Comparison of ENCODE assay signal across 23 cellular contexts in the genomic region with DNA sequence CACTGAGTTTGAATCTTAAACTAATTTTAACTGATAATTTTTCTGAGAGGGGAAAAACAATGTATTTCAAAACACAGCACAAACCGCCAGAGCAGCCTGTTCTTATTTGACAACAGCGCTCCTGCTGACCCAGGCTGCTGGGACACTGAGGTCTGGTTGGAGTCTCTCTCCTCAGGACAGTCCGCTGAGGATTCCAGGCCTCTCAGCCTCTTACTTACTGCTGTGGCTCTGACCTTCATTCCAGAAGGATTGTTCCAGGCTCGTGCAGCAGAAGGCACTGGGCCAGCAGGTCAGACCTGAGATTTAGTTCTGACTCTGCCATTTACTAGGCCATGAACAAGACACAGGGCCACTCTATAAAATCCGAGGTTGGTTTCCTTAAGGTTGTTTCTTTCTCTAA.
DNase-seq lines count a peak whose midpoint lies in the region; ATAC-seq, FAIRE-seq and TF ChIP-seq lines count a peak whose summit lies in the region.
"Had no signal": no experiment of that assay in that cellular context is flagged by ENCODE, and none has a peak within 500 bp of the region (broad histone marks: within the 10 kb centered on the region; RNA-seq: fewer than 3 reads in every experiment).

No MANE protein-coding gene starts in this region.

- no peak for TF ChIP-seq EP300 in HepG2 (IDR thresholded peaks at IDR 0.05; ENCODE audit: low read depth in 2 of 2, low read length in 2 of 2)
- TF ChIP-seq EP300 in HepG2 (CRISPR knock-in tag; IDR thresholded peaks at IDR 0.05; ENCODE audit: borderline replicate concordance) = no peak
- TF ChIP-seq EP300 in H1 (IDR thresholded peaks at IDR 0.05; ENCODE audit: borderline replicate concordance in 1 of 2, low read depth in 2 of 2, low read length in 2 of 2) = no peak

- H3K4me1 ChIP-seq in HepG2 (ENCODE audit: insufficient read depth, low read length) (no peaks in the 10 kb centered on the region), right lobe of liver (no peaks in the 10 kb centered on the region), H1 (replicated peaks in 1 of 4; ENCODE audit: control insufficient read depth in 3 of 4, insufficient read depth in 4 of 4, low read length in 3 of 4) (peaks cover 0 to 3% (median 0%) of the 10 kb centered on the region in 4 experiments; a peak in 1 of 7 replicates), neural progenitor cell (no peaks in the 10 kb centered on the region)
- H3K4me1 ChIP-seq: A549; BLaER1 treated with 17β-estradiol and CSF1 and Interleukin-3, amounts not matched to agents 10 nM and 100 nM; HAP-1; SJSA1 had no signal

- in situ Hi-C loops in HepG2 (cut with HindIII; ENCODE audit: extremely low pct_ligation_motif_present, low pct_unique_long_range_greater_than_20kb) = no loop called here

- no peak overlapping the region for H2BK120ac ChIP-seq in H1 (replicated peaks; ENCODE audit: low read depth, low read length)

- no peaks in the 10 kb centered on the region for H3K23me2 ChIP-seq in H1 (ENCODE audit: low read depth, low read length)

- H3K4me3 Mint-ChIP-seq in neural progenitor cell (no peak overlapping the region), mesothelial cell of epicardium (no peak overlapping the region)
- H3K4me3 Mint-ChIP-seq: CD8-positive, alpha-beta memory T cell had no signal

- FAIRE-seq in HepG2 (lab: Jason Lieb, UNC) (no peak), H1 (lab: Jason Lieb, UNC) (no peak)
- FAIRE-seq: A549, D721Med, GM12891 had no signal

- no peaks in the 10 kb centered on the region for H3K36me3 Mint-ChIP-seq in neural progenitor cell
- no peaks in the 10 kb centered on the region for H3K36me3 Mint-ChIP-seq in mesothelial cell of epicardium
- H3K36me3 Mint-ChIP-seq: CD8-positive, alpha-beta memory T cell had no signal

- H3K4me3 ChIP-seq in HepG2 (replicated peaks in 1 of 3; ENCODE audit: insufficient read depth in 1 of 3, low read depth in 2 of 3, low read length in 3 of 3) (no peak overlapping the region), right lobe of liver (no peak overlapping the region), H1 (ENCODE audit: extremely low read depth in 1 of 4, insufficient read depth in 2 of 4, low read depth in 3 of 4, low read length in 4 of 4) (no peak overlapping the region), neural progenitor cell (no peak overlapping the region)
- H3K4me3 ChIP-seq: A549; BLaER1 treated with 17β-estradiol and CSF1 and Interleukin-3, amounts not matched to agents 10 nM and 100 nM; HAP-1; SJSA1 had no signal

- H3K4me1 Mint-ChIP-seq in neural progenitor cell = peaks cover 6% of the 10 kb centered on the region
- H3K4me1 Mint-ChIP-seq in mesothelial cell of epicardium = peaks cover 5% of the 10 kb centered on the region
- H3K4me1 Mint-ChIP-seq: CD8-positive, alpha-beta memory T cell had no signal

- no peak overlapping the region for H4K5ac ChIP-seq in H1 (ENCODE audit: insufficient read length, low read depth, low read length)

- H3K27ac ChIP-seq in HepG2 (ENCODE audit: extremely low read length, insufficient read depth, low read length) = no peak overlapping the region
- H3K27ac ChIP-seq in right lobe of liver = no peak overlapping the region
- H3K27ac ChIP-seq in H1 (ENCODE audit: low read depth, low read length) = no peak overlapping the region
- no peak overlapping the region for H3K27ac ChIP-seq in neural progenitor cell
- H3K27ac ChIP-seq: A549; BLaER1 treated with 17β-estradiol and CSF1 and Interleukin-3, amounts not matched to agents 10 nM and 100 nM; RWPE1; SJSA1 had no signal

- H3K4me2 ChIP-seq in HepG2 (ENCODE audit: low read depth, low read length) (no peak overlapping the region), H1 (ENCODE audit: insufficient read depth in 1 of 2, low read depth in 2 of 2, low read length in 2 of 2) (no peak overlapping the region), neural progenitor cell (no peak overlapping the region)
- H3K4me2 ChIP-seq: A549; BLaER1 treated with 17β-estradiol and CSF1 and Interleukin-3, amounts not matched to agents 10 nM and 100 nM had no signal

- intact Hi-C loops in HepG2 (cut with micrococcal nuclease; ENCODE audit: unreplicated experiment) (no loop called here), right lobe of liver (cut with DNase I) (no loop called here)

- no peaks in the 10 kb centered on the region for H3K79me1 ChIP-seq in H1 (ENCODE audit: low read depth, low read length)

- TF ChIP-seq POLR2A in HepG2 (IDR thresholded peaks at IDR 0.05; ENCODE audit: insufficient read depth in 1 of 2, low read depth in 2 of 2, low read length in 2 of 2) (no peak), right lobe of liver (IDR thresholded peaks at IDR 0.05) (no peak), H1 (IDR thresholded peaks at IDR 0.05; ENCODE audit: control extremely low read depth in 1 of 2, low read depth in 2 of 2, low read length in 2 of 2) (no peak)

- no peaks in the 10 kb centered on the region for H4K20me1 ChIP-seq in HepG2 (ENCODE audit: insufficient read depth, low read length)
- H4K20me1 ChIP-seq in H1 (replicated peaks in 1 of 2; ENCODE audit: control insufficient read depth in 1 of 2, insufficient read depth in 2 of 2, low read length in 2 of 2) = no peaks in the 10 kb centered on the region
- no peaks in the 10 kb centered on the region for H4K20me1 ChIP-seq in neural progenitor cell (ENCODE audit: low read depth)
- H4K20me1 ChIP-seq: BLaER1 treated with 17β-estradiol and CSF1 and Interleukin-3, amounts not matched to agents 10 nM and 100 nM had no signal

- H3K56ac ChIP-seq in H1 (replicated peaks; ENCODE audit: insufficient read length, low read depth, low read length) = no peak overlapping the region

- no peak overlapping the region for H4K8ac ChIP-seq in H1 (ENCODE audit: extremely low read depth, insufficient read depth, low read length)

- H3K36me3 ChIP-seq in HepG2 (replicated peaks in 1 of 2; ENCODE audit: control insufficient read depth in 1 of 2, insufficient read depth in 2 of 2, low read length in 2 of 2) (no peaks in the 10 kb centered on the region), right lobe of liver (no peaks in the 10 kb centered on the region), H1 (ENCODE audit: control insufficient read depth in 2 of 4, insufficient read depth in 4 of 4, low read length in 3 of 4) (no peaks in the 10 kb centered on the region), neural progenitor cell (no peaks in the 10 kb centered on the region)
- H3K36me3 ChIP-seq: BLaER1 treated with 17β-estradiol and CSF1 and Interleukin-3, amounts not matched to agents 10 nM and 100 nM; HAP-1; SJSA1 had no signal

- no peak overlapping the region for H3K9ac ChIP-seq in HepG2 (ENCODE audit: insufficient read depth, low read depth, low read length)
- H3K9ac ChIP-seq in H1 (replicated peaks in 1 of 4; ENCODE audit: extremely low read depth in 1 of 4, low read depth in 3 of 4, low read length in 3 of 4) = no peak overlapping the region
- no peak overlapping the region for H3K9ac ChIP-seq in neural progenitor cell
- H3K9ac ChIP-seq: BLaER1 treated with 17β-estradiol and CSF1 and Interleukin-3, amounts not matched to agents 10 nM and 100 nM had no signal

- no peak overlapping the region for H2BK20ac ChIP-seq in H1 (ENCODE audit: low read length)

- H3K18ac ChIP-seq in H1 (ENCODE audit: extremely low read depth, low read length) = no peak overlapping the region

- no peak for TF ChIP-seq RAD21 in HepG2 (CRISPR knock-in tag; IDR thresholded peaks at IDR 0.05)
- TF ChIP-seq RAD21 in H1 (IDR thresholded peaks at IDR 0.05 in 1 of 2, conservative IDR thresholded peaks at IDR 0.05 in 1 of 2; ENCODE audit: low read depth in 2 of 2, low read length in 2 of 2) = peak; percentile 8 to 12; a peak in 1 of 4 replicates

- no TSS peak for BruUV-seq in HepG2 (replicated peaks; lab: Mats Ljungman, UMichigan)

- no peak overlapping the region for H2AK5ac ChIP-seq in H1 (ENCODE audit: low read depth, low read length)

- H3K4ac ChIP-seq in H1 (replicated peaks; ENCODE audit: insufficient read length, low read depth, low read length) = no peak overlapping the region

- H3K27ac Mint-ChIP-seq in neural progenitor cell (no peak overlapping the region), mesothelial cell of epicardium (no peak overlapping the region)
- H3K27ac Mint-ChIP-seq: CD8-positive, alpha-beta memory T cell had no signal

- H3K9me3 ChIP-seq in HepG2 (ENCODE audit: low read length) = no peaks in the 10 kb centered on the region
- no peaks in the 10 kb centered on the region for H3K9me3 ChIP-seq in right lobe of liver
- no peaks in the 10 kb centered on the region for H3K9me3 ChIP-seq in H1 (ENCODE audit: insufficient read depth in 2 of 2, low read depth in 1 of 2, low read length in 1 of 2)
- no peaks in the 10 kb centered on the region for H3K9me3 ChIP-seq in neural progenitor cell (ENCODE audit: low read depth)
- H3K9me3 ChIP-seq: A549; BLaER1 treated with 17β-estradiol and CSF1 and Interleukin-3, amounts not matched to agents 10 nM and 100 nM; HAP-1; SJSA1 had no signal

- H4K91ac ChIP-seq in H1 (replicated peaks; ENCODE audit: insufficient read length, low read length) = no peak overlapping the region

- POLR2A ChIA-PET in HepG2 (lab: Yijun Ruan, JAX) = no interaction called here
- POLR2A ChIA-PET in H1 (lab: Charles Lee; ENCODE audit: partially characterized antibody) = no interaction called here
- POLR2A ChIA-PET in GM10248 (lab: Yijun Ruan, JAX) = no interaction called here

- 0 out of 3 replicates have a peak, but pooled peaks have one; percentile 44 for ATAC-seq in HepG2
- no peak for ATAC-seq in right lobe of liver
- no peak for ATAC-seq in HG03196 (IDR thresholded peaks at IDR 0.05; ENCODE audit: unreplicated experiment)
- ATAC-seq: A549 had no signal

- no peak overlapping the region for H2AFZ ChIP-seq in HepG2 (ENCODE audit: low read length)
- peak overlapping the region; percentile 72; the same call in 1 of the 2 replicates for H2AFZ ChIP-seq in H1 (ENCODE audit: low read length)
- H2AFZ ChIP-seq in neural progenitor cell (replicated peaks) = peak overlapping the region; percentile 32

- no peaks in the 10 kb centered on the region for H3F3A ChIP-seq in neural progenitor cell (ENCODE audit: low read depth)

- CTCF ChIA-PET in HepG2 (lab: Yijun Ruan, JAX; ENCODE audit: low intra/inter-chr PET ratio, low total read pairs) (no interaction called here), H1 (lab: Charles Lee; ENCODE audit: partially characterized antibody) (interaction anchor here (0.9 to 1.0 kb wide), 2 partner anchors 16 to 36 kb away, joined by 3 to 4 read pairs; no protein-coding TSS in a partner anchor), GM10248 (lab: Yijun Ruan, JAX) (no interaction called here)

- H3K9me3 Mint-ChIP-seq in neural progenitor cell = no peaks in the 10 kb centered on the region
- H3K9me3 Mint-ChIP-seq in mesothelial cell of epicardium = no peaks in the 10 kb centered on the region

- no peak overlapping the region for H2BK15ac ChIP-seq in H1 (ENCODE audit: low read length)

- H2BK12ac ChIP-seq in H1 (ENCODE audit: low read depth, low read length) = no peak overlapping the region

- H3K27me3 ChIP-seq in HepG2 (ENCODE audit: control insufficient read depth in 1 of 2, insufficient read depth in 2 of 2, low read length in 2 of 2) (no peaks in the 10 kb centered on the region), right lobe of liver (no peaks in the 10 kb centered on the region), H1 (replicated peaks in 1 of 4; ENCODE audit: control insufficient read depth in 3 of 4, extremely low read depth in 1 of 4, insufficient read depth in 3 of 4, low read length in 3 of 4) (no peaks in the 10 kb centered on the region), neural progenitor cell (no peaks in the 10 kb centered on the region)
- H3K27me3 ChIP-seq: BLaER1 treated with 17β-estradiol and CSF1 and Interleukin-3, amounts not matched to agents 10 nM and 100 nM; SJSA1 had no signal

- 21% methylated on average over 5 of the region's 5 CpGs for WGBS in HepG2 (ENCODE audit: low lambda C conversion rate)
- WGBS in right lobe of liver (ENCODE audit: insufficient coverage, low coverage, low lambda C conversion rate, missing lambda C conversion rate) = 51% methylated on average over 5 of the region's 5 CpGs
- WGBS in H1 (ENCODE audit: extremely low coverage in 1 of 2, insufficient coverage in 1 of 2, insufficient read length in 1 of 2, insufficient replicate concordance in 2 of 2, low coverage in 1 of 2, low lambda C conversion rate in 2 of 2, missing lambda C conversion rate in 1 of 2), 2 experiments = 89% methylated on average over 5 of the region's 5 CpGs; no CpG with 5 or more reads in 1 of the 2 experiments

- no peak overlapping the region for H2BK5ac ChIP-seq in H1 (ENCODE audit: low read depth, low read length)

- H3K27me3 Mint-ChIP-seq in neural progenitor cell (ENCODE audit: insufficient read depth, low read depth) (no peaks in the 10 kb centered on the region), mesothelial cell of epicardium (ENCODE audit: low read depth) (no peaks in the 10 kb centered on the region)
- H3K27me3 Mint-ChIP-seq: CD8-positive, alpha-beta memory T cell had no signal

- DNase-seq in HepG2 (ENCODE audit: low spot score) (no peak), right lobe of liver (no peak), H1 (ENCODE audit: low read depth in 1 of 2, low spot score in 2 of 2) (no peak), neural progenitor cell (ENCODE audit: low spot score) (peak; percentile 3), mesothelial cell of epicardium (ENCODE audit: low spot score in 2 of 2, unreplicated experiment in 2 of 2) (no peak), GM10248 (ENCODE audit: extremely low spot score) (no peak), DMS 273 treated with DMSO at 0.1 percent for 48 hours (lab: John Stamatoyannopoulos, UW) (no peak)
- DNase-seq: CD8-positive, alpha-beta memory T cell; DND-41; GDM1; NCI-H1417; NCI-H2029; NCI-H2171; NCI-H446; NCI-H748 treated with DMSO at 0.1 percent for 48 hours had no signal

- no peak overlapping the region for H3K14ac ChIP-seq in H1 (ENCODE audit: insufficient read length)

- no peak for TF ChIP-seq CTCF in HepG2 (CRISPR knock-in tag; IDR thresholded peaks at IDR 0.05)
- no peak for TF ChIP-seq CTCF in right lobe of liver (IDR thresholded peaks at IDR 0.05)
- TF ChIP-seq CTCF in H1 (IDR thresholded peaks at IDR 0.05; ENCODE audit: control extremely low read depth in 1 of 3, insufficient read depth in 1 of 3, low read depth in 1 of 3, low read length in 3 of 3) = no peak
- TF ChIP-seq CTCF in neural progenitor cell (IDR thresholded peaks at IDR 0.05) = no peak
- no peak for TF ChIP-seq CTCF in mesothelial cell of epicardium (IDR thresholded peaks at IDR 0.05; ENCODE audit: unreplicated experiment)
- no peak for TF ChIP-seq CTCF in GM10248 (IDR thresholded peaks at IDR 0.05; ENCODE audit: control extremely low read depth, extremely low read depth, low read depth, missing control alignments)

- H3K79me2 ChIP-seq in HepG2 (ENCODE audit: insufficient read depth, low read length) = no peaks in the 10 kb centered on the region
- no peaks in the 10 kb centered on the region for H3K79me2 ChIP-seq in H1 (ENCODE audit: control insufficient read depth in 1 of 2, insufficient read depth in 2 of 2, low read length in 2 of 2)
- H3K79me2 ChIP-seq in neural progenitor cell (ENCODE audit: low read depth) = no peaks in the 10 kb centered on the region

- H3K23ac ChIP-seq in H1 (ENCODE audit: insufficient read length) = no peak overlapping the region
